7 cellular contexts compared by ENCODE assay signal in genomic region chr3:33055107-33055591, GRCh38. TPM values are rescaled to one million over a fixed set of nuclear protein-coding genes. Genes with fewer than 3 reads are reported as not detected.
DNase-seq lines count a peak whose midpoint lies in the region; ATAC-seq, FAIRE-seq and TF ChIP-seq lines count a peak whose summit lies in the region.
"Not testable (repeated sequence)": the region's sequence is repeated elsewhere in the genome, so short reads cannot be mapped to it uniquely, and the experiment has no call there.

No MANE protein-coding gene starts in this region.

- peak overlapping the region; percentile 55 for H3K27ac ChIP-seq in left ventricle myocardium inferior (replicated peaks)
- H3K27ac ChIP-seq in neutrophil, result peak overlapping the region; percentile 55

- TF ChIP-seq CTCF in Loucy (conservative IDR thresholded peaks at IDR 0.05; ENCODE audit: low read length); left ventricle myocardium inferior (IDR thresholded peaks at IDR 0.05; ENCODE audit: borderline replicate concordance); neutrophil (IDR thresholded peaks at IDR 0.05): not testable (repeated sequence)

- not testable (repeated sequence) for H3K9me3 ChIP-seq in Loucy (ENCODE audit: insufficient read depth, low read depth, low read length); left ventricle myocardium inferior (replicated peaks); neutrophil

- not testable (repeated sequence) for H4K20me1 ChIP-seq in Loucy (ENCODE audit: insufficient read depth, low read length, poor library complexity, severe bottlenecking)

- H3K4me3 Mint-ChIP-seq in T-cell, result peak overlapping the region; percentile 46 to 52 (median 47)
- peak overlapping the region; percentile 70 for H3K4me3 Mint-ChIP-seq in activated CD8-positive, alpha-beta memory T cell treated with anti-CD3 and anti-CD28 coated beads, Interleukin-2, amount 10 ng/mL, durations not matched to agents 7 days and 5 days
- peak overlapping the region; percentile 78 for H3K4me3 Mint-ChIP-seq in activated naive CD8-positive, alpha-beta T cell treated with anti-CD3 and anti-CD28 coated beads, Interleukin-2, amount 10 ng/mL, durations not matched to agents 7 days and 5 days

- not testable (repeated sequence) for H3K9me2 ChIP-seq in Loucy (replicated peaks; ENCODE audit: low read depth, low read length)

- H3F3A ChIP-seq in Loucy (ENCODE audit: low read depth), result not testable (repeated sequence)

- POLR2A ChIA-PET in T-cell (lab: Charles Lee), result interaction anchor here (0.6 to 0.7 kb wide), 4 partner anchors 9 to 20 kb away, joined by 4 to 9 read pairs (median 8); no protein-coding TSS in a partner anchor
- POLR2A ChIA-PET in activated naive CD8-positive, alpha-beta T cell treated with anti-CD3 and anti-CD28 coated beads, Interleukin-2, amount 10 ng/mL, durations not matched to agents 7 days and 5 days (lab: Charles Lee), result interaction anchor here (1.3 kb wide), 1 partner anchor 14 kb away, joined by 3 read pairs; no protein-coding TSS in a partner anchor

- H3K79me2 ChIP-seq in Loucy (ENCODE audit: insufficient read depth, low read length), result not testable (repeated sequence)

- H3K27me3 ChIP-seq in Loucy (ENCODE audit: insufficient read depth, low read length, poor library complexity, severe bottlenecking); left ventricle myocardium inferior (ENCODE audit: low read depth); neutrophil: not testable (repeated sequence)

- peak overlapping the region; percentile 37 for H3K9ac ChIP-seq in Loucy (ENCODE audit: low read depth, low read length, poor library complexity, severe bottlenecking)

- H3K36me3 ChIP-seq in Loucy (ENCODE audit: insufficient read depth, low read length), result peaks cover 46% of the 10 kb centered on the region
- peaks cover 83% of the 10 kb centered on the region for H3K36me3 ChIP-seq in left ventricle myocardium inferior
- peaks cover 77% of the 10 kb centered on the region for H3K36me3 ChIP-seq in neutrophil

- not testable (repeated sequence) for DNase-seq in GM12892 (ENCODE audit: insufficient read length); activated naive CD8-positive, alpha-beta T cell treated with anti-CD3 and anti-CD28 coated beads, Interleukin-2, amount 10 ng/mL, durations not matched to agents 7 days and 5 days; left ventricle myocardium inferior
- peak in 14 of 34 experiments; percentile 12 to 40 (median 24) for DNase-seq in T-cell
- peak; percentile 69 for DNase-seq in activated CD8-positive, alpha-beta memory T cell treated with anti-CD3 and anti-CD28 coated beads, Interleukin-2, amount 10 ng/mL, durations not matched to agents 7 days and 5 days

- peak overlapping the region; percentile 53; the same call in 1 of the 2 replicates for H2AFZ ChIP-seq in Loucy (ENCODE audit: low read length)

- peaks cover 58 to 80% (median 71%) of the 10 kb centered on the region in 3 donors for H3K4me1 Mint-ChIP-seq in T-cell
- peaks cover 74% of the 10 kb centered on the region for H3K4me1 Mint-ChIP-seq in activated CD8-positive, alpha-beta memory T cell treated with anti-CD3 and anti-CD28 coated beads, Interleukin-2, amount 10 ng/mL, durations not matched to agents 7 days and 5 days
- peaks cover 51% of the 10 kb centered on the region for H3K4me1 Mint-ChIP-seq in activated naive CD8-positive, alpha-beta T cell treated with anti-CD3 and anti-CD28 coated beads, Interleukin-2, amount 10 ng/mL, durations not matched to agents 7 days and 5 days

- peak; percentile 53 to 85 (median 78) for ATAC-seq in T-cell (replicated peaks in 1 of 4)
- ATAC-seq in activated CD8-positive, alpha-beta memory T cell treated with anti-CD3 and anti-CD28 coated beads, Interleukin-2, amount 10 ng/mL, durations not matched to agents 7 days and 5 days, result peak; percentile 75
- peak; percentile 85 for ATAC-seq in activated naive CD8-positive, alpha-beta T cell treated with anti-CD3 and anti-CD28 coated beads, Interleukin-2, amount 10 ng/mL, durations not matched to agents 7 days and 5 days (ENCODE audit: low read depth)

- not testable (repeated sequence) for H3K27me3 Mint-ChIP-seq in T-cell; activated CD8-positive, alpha-beta memory T cell treated with anti-CD3 and anti-CD28 coated beads, Interleukin-2, amount 10 ng/mL, durations not matched to agents 7 days and 5 days; activated naive CD8-positive, alpha-beta T cell treated with anti-CD3 and anti-CD28 coated beads, Interleukin-2, amount 10 ng/mL, durations not matched to agents 7 days and 5 days

- CTCF ChIA-PET in T-cell (lab: Charles Lee), result interaction anchor here in 1 of 2 donors (0.7 kb wide), 1 partner anchor 75 kb away, joined by 5 read pairs; no protein-coding TSS in a partner anchor
- CTCF ChIA-PET in activated CD8-positive, alpha-beta memory T cell treated with anti-CD3 and anti-CD28 coated beads, Interleukin-2, amount 10 ng/mL, durations not matched to agents 7 days and 5 days (lab: Charles Lee), result interaction anchor here (1.0 to 10.3 kb wide), 3 partner anchors 9 to 107 kb away, joined by 3 to 78 read pairs (median 6); no protein-coding TSS in a partner anchor

- peak; percentile 67 for FAIRE-seq in GM12892 (lab: Jason Lieb, UNC)

- intact Hi-C loops in left ventricle myocardium inferior (cut with micrococcal nuclease), result not testable (repeated sequence)

- peak overlapping the region; percentile 94 to 95 for H3K27ac Mint-ChIP-seq in T-cell
- peak overlapping the region; percentile 98 for H3K27ac Mint-ChIP-seq in activated CD8-positive, alpha-beta memory T cell treated with anti-CD3 and anti-CD28 coated beads, Interleukin-2, amount 10 ng/mL, durations not matched to agents 7 days and 5 days
- H3K27ac Mint-ChIP-seq in activated naive CD8-positive, alpha-beta T cell treated with anti-CD3 and anti-CD28 coated beads, Interleukin-2, amount 10 ng/mL, durations not matched to agents 7 days and 5 days, result peak overlapping the region; percentile 95

- TF ChIP-seq POLR2A in GM12892 (IDR thresholded peaks at IDR 0.05; ENCODE audit: low read depth, low read length), result not testable (repeated sequence)

- H3K36me3 Mint-ChIP-seq in T-cell, result peaks cover 57% of the 10 kb centered on the region
- peaks cover 70% of the 10 kb centered on the region for H3K36me3 Mint-ChIP-seq in activated CD8-positive, alpha-beta memory T cell treated with anti-CD3 and anti-CD28 coated beads, Interleukin-2, amount 10 ng/mL, durations not matched to agents 7 days and 5 days
- H3K36me3 Mint-ChIP-seq in activated naive CD8-positive, alpha-beta T cell treated with anti-CD3 and anti-CD28 coated beads, Interleukin-2, amount 10 ng/mL, durations not matched to agents 7 days and 5 days, result peaks cover 64% of the 10 kb centered on the region

- H3K4me2 ChIP-seq in Loucy (ENCODE audit: low read depth, low read length, poor library complexity, severe bottlenecking), result peak overlapping the region; percentile 61

- H3K4me3 ChIP-seq in Loucy (ENCODE audit: low read length, poor library complexity, severe bottlenecking), result peak overlapping the region; percentile 54
- not testable (repeated sequence) for H3K4me3 ChIP-seq in left ventricle myocardium inferior; neutrophil (ENCODE audit: low read depth in 1 of 2, low read length in 1 of 2)

- not testable (repeated sequence) for H3K9me3 Mint-ChIP-seq in T-cell; activated CD8-positive, alpha-beta memory T cell treated with anti-CD3 and anti-CD28 coated beads, Interleukin-2, amount 10 ng/mL, durations not matched to agents 7 days and 5 days (ENCODE audit: low read depth); activated naive CD8-positive, alpha-beta T cell treated with anti-CD3 and anti-CD28 coated beads, Interleukin-2, amount 10 ng/mL, durations not matched to agents 7 days and 5 days

- peaks cover 19% of the 10 kb centered on the region for H3K4me1 ChIP-seq in Loucy (ENCODE audit: insufficient read depth, low read length, poor library complexity, severe bottlenecking)
- not testable (repeated sequence) for H3K4me1 ChIP-seq in left ventricle myocardium inferior
- H3K4me1 ChIP-seq in neutrophil (ENCODE audit: control insufficient read depth in 1 of 2, insufficient read depth in 1 of 2, low read depth in 1 of 2, low read length in 1 of 2), result peaks cover 10 to 15% of the 10 kb centered on the region in 2 experiments

RNA-seq across cellular contexts. Expression of gene GLB1, which starts 41.8 kb away (rescaled TPM):
- polyA plus RNA-seq in GM12892 (2012; ENCODE audit: missing spikeins), result 19.1 TPM
- total RNA-seq in T-cell (10 to 100 TPM; 28.2 to 46.2 (median 31.3) TPM), left ventricle myocardium inferior (23.5 TPM)
- total RNA-seq in activated CD8-positive, alpha-beta memory T cell treated with anti-CD3 and anti-CD28 coated beads, Interleukin-2, amount 10 ng/mL, durations not matched to agents 7 days and 5 days, result 10 to 100 TPM; 44.9 to 48.1 TPM
- 10 to 100 TPM; 40.6 to 46.0 TPM for total RNA-seq in activated naive CD8-positive, alpha-beta T cell treated with anti-CD3 and anti-CD28 coated beads, Interleukin-2, amount 10 ng/mL, durations not matched to agents 7 days and 5 days

RNA-seq across cellular contexts. Expression of gene TMPPE, which starts 41.8 kb away (rescaled TPM):
- polyA plus RNA-seq in GM12892 (2012; ENCODE audit: missing spikeins), result 2.2 TPM
- total RNA-seq in T-cell (10 to 100 TPM in 2 of 5 donors, 1 to 10 TPM in 3; 8.0 to 11.2 (median 9.8) TPM), left ventricle myocardium inferior (4.0 TPM)
- total RNA-seq in activated CD8-positive, alpha-beta memory T cell treated with anti-CD3 and anti-CD28 coated beads, Interleukin-2, amount 10 ng/mL, durations not matched to agents 7 days and 5 days, result 1 to 10 TPM; 8.7 to 9.4 TPM
- 10 to 100 TPM in 1 of 2 experiments, 1 to 10 TPM in 1; 9.8 to 10.9 TPM for total RNA-seq in activated naive CD8-positive, alpha-beta T cell treated with anti-CD3 and anti-CD28 coated beads, Interleukin-2, amount 10 ng/mL, durations not matched to agents 7 days and 5 days

RNA-seq across cellular contexts. Expression of gene CRTAP, which starts 58.7 kb away (rescaled TPM):
- polyA plus RNA-seq in GM12892 (2012; ENCODE audit: missing spikeins), result 24.8 TPM
- total RNA-seq in T-cell, result 10 to 100 TPM; 27.8 to 65.7 (median 52.4) TPM
- total RNA-seq in activated CD8-positive, alpha-beta memory T cell treated with anti-CD3 and anti-CD28 coated beads, Interleukin-2, amount 10 ng/mL, durations not matched to agents 7 days and 5 days, result 10 to 100 TPM; 28.0 to 40.3 TPM
- total RNA-seq in activated naive CD8-positive, alpha-beta T cell treated with anti-CD3 and anti-CD28 coated beads, Interleukin-2, amount 10 ng/mL, durations not matched to agents 7 days and 5 days, result 10 to 100 TPM; 36.0 to 39.4 TPM
- 95.1 TPM for total RNA-seq in left ventricle myocardium inferior
